2 cellular contexts compared by ENCODE assay signal in the genomic region with DNA sequence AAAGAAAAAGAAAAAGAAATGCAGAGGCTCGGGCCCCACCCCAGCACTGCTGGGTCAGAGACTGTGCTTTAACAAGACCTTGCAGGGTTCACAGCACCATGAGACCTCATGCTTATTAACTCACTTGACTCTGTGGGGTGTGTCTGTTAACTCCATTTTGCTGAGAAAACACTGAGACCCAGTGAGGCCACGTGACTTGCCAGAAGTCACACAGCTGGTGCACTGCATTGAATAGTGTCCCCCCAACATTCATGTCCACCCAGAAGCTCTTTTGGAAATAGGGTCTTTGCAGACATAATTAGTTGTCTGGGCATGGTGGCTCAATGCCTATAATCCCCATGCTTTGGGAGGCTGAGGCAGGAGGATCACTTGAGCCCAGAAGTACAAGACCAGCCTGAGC.
TF ChIP-seq lines count a peak whose summit lies in the region.

No MANE protein-coding gene starts in this region.

TF ChIP-seq in IMR-90, 13 proteins besides CTCF, POLR2A, EP300 and RAD21:
- TF ChIP-seq CHD1 (IDR thresholded peaks at IDR 0.05; ENCODE audit: low read depth, low read length) (no peak), BHLHE40 (IDR thresholded peaks at IDR 0.05; ENCODE audit: low read depth, low read length) (no peak), RFX5 (IDR thresholded peaks at IDR 0.05; ENCODE audit: low read depth, low read length) (no peak)
- TF ChIP-seq, protein P1, sequence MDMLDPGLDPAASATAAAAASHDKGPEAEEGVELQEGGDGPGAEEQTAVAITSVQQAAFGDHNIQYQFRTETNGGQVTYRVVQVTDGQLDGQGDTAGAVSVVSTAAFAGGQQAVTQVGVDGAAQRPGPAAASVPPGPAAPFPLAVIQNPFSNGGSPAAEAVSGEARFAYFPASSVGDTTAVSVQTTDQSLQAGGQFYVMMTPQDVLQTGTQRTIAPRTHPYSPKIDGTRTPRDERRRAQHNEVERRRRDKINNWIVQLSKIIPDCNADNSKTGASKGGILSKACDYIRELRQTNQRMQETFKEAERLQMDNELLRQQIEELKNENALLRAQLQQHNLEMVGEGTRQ (IDR thresholded peaks at IDR 0.05; ENCODE audit: low read depth, low read length) = peak; percentile 26; the same call in 1 of the 2 replicates
- TF ChIP-seq, protein P2, sequence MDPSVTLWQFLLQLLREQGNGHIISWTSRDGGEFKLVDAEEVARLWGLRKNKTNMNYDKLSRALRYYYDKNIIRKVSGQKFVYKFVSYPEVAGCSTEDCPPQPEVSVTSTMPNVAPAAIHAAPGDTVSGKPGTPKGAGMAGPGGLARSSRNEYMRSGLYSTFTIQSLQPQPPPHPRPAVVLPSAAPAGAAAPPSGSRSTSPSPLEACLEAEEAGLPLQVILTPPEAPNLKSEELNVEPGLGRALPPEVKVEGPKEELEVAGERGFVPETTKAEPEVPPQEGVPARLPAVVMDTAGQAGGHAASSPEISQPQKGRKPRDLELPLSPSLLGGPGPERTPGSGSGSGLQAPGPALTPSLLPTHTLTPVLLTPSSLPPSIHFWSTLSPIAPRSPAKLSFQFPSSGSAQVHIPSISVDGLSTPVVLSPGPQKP (IDR thresholded peaks at IDR 0.05; ENCODE audit: borderline replicate concordance, low read depth, low read length) = no peak

TF ChIP-seq in K562, 482 proteins besides CTCF, POLR2A, EP300 and RAD21:
- TF ChIP-seq THRAP3 (IDR thresholded peaks at IDR 0.05; ENCODE audit: borderline replicate concordance) (no peak), C11orf30 (IDR thresholded peaks at IDR 0.05; ENCODE audit: low read depth) (no peak), NFE2 (IDR thresholded peaks at IDR 0.05; ENCODE audit: low read depth) (no peak), ILK (tag; IDR thresholded peaks at IDR 0.05; ENCODE audit: borderline replicate concordance, low read depth) (no peak), CHCHD3 (CRISPR knock-in tag; IDR thresholded peaks at IDR 0.05) (no peak), MEF2A (IDR thresholded peaks at IDR 0.05; ENCODE audit: control insufficient read depth, low read depth, low read length) (no peak), SMARCC2 (IDR thresholded peaks at IDR 0.05; ENCODE audit: low read depth) (no peak), HEY1 (CRISPR knock-in tag; IDR thresholded peaks at IDR 0.05; ENCODE audit: borderline replicate concordance) (no peak), PHF8 (IDR thresholded peaks at IDR 0.05; ENCODE audit: borderline replicate concordance, low read length) (no peak), CBFA2T2 (conservative IDR thresholded peaks at IDR 0.05) (0 out of 2 replicates have a peak, but pooled peaks have one; percentile 18), ZNF134 (CRISPR knock-in tag; conservative IDR thresholded peaks at IDR 0.05) (no peak), NRF1 (conservative IDR thresholded peaks at IDR 0.05 in 1 of 2, IDR thresholded peaks at IDR 0.05 in 1 of 2) (no peak), RAD51 (IDR thresholded peaks at IDR 0.05; ENCODE audit: borderline replicate concordance, low read depth) (peak; percentile 62; the same call in 1 of the 2 replicates), RBM15 (IDR thresholded peaks at IDR 0.05; ENCODE audit: insufficient read depth, low read length) (no peak), TARDBP (IDR thresholded peaks at IDR 0.05) (no peak), ZSCAN32 (CRISPR knock-in tag; IDR thresholded peaks at IDR 0.05) (no peak), CBX5 (IDR thresholded peaks at IDR 0.05; ENCODE audit: borderline replicate concordance, low read depth) (no peak), ZNF165 (CRISPR knock-in tag; IDR thresholded peaks at IDR 0.05; ENCODE audit: borderline replicate concordance) (no peak), HMG20B (CRISPR knock-in tag; IDR thresholded peaks at IDR 0.05) (no peak)
- TF ChIP-seq, protein P3, sequence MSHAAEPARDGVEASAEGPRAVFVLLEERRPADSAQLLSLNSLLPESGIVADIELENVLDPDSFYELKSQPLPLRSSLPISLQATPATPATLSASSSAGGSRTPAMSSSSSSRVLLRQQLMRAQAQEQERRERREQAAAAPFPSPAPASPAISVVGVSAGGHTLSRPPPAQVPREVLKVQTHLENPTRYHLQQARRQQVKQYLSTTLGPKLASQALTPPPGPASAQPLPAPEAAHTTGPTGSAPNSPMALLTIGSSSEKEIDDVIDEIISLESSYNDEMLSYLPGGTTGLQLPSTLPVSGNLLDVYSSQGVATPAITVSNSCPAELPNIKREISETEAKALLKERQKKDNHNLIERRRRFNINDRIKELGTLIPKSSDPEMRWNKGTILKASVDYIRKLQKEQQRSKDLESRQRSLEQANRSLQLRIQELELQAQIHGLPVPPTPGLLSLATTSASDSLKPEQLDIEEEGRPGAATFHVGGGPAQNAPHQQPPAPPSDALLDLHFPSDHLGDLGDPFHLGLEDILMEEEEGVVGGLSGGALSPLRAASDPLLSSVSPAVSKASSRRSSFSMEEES (CRISPR knock-in tag; IDR thresholded peaks at IDR 0.05) = peak; percentile 40; the same call in 1 of the 2 replicates
- TF ChIP-seq, protein P1 (CRISPR knock-in tag; IDR thresholded peaks at IDR 0.05) = peak; percentile 65
- TF ChIP-seq, protein P4, sequence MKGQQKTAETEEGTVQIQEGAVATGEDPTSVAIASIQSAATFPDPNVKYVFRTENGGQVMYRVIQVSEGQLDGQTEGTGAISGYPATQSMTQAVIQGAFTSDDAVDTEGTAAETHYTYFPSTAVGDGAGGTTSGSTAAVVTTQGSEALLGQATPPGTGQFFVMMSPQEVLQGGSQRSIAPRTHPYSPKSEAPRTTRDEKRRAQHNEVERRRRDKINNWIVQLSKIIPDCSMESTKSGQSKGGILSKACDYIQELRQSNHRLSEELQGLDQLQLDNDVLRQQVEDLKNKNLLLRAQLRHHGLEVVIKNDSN (CRISPR knock-in tag; IDR thresholded peaks at IDR 0.05) = peak; percentile 69
